Comparison of ENCODE assay signal across 13 cellular contexts in the genomic region with DNA sequence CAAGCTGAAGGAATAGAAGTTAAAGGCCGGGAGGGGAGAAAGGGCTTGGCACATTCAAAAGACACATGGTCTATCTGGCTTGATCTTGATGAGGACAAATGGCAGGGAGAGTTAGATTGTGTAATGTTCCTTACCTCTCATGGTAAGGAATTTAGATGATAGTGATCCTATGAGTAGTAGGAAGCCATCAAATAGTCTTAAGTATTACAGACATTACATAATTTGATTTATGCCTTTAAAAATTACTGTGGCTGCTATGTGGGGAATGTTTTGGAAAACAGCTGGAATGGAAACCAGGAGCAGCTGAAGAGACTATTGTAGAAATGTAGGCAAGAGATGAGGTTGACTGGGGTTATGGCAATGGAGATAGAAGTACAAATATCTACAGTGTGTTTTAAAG.
"Had no signal": no experiment of that assay in that cellular context is flagged by ENCODE, and none has a peak within 500 bp of the region (broad histone marks: within the 10 kb centered on the region; RNA-seq: fewer than 3 reads in every experiment).

No MANE protein-coding gene starts in this region.

- DNase-seq: activated CD4-positive, alpha-beta T cell treated with anti-CD3 and anti-CD28 coated beads for 1 hour; activated gamma-delta T cell; effector CD8-positive, alpha-beta T cell; gastrocnemius medialis; head of caudate nucleus; midbrain; stimulated activated CD4-positive, alpha-beta T cell treated with anti-CD3 and anti-CD28 coated beads, Interleukin-2, amount 100 ng/mL, for 48 hours; transverse colon; WERI-Rb-1 had no signal

- H3K4me3 ChIP-seq: esophagus muscularis mucosa, gastrocnemius medialis, skin epidermis, suprapubic skin, transverse colon, vagina had no signal

- H3K27me3 ChIP-seq: esophagus muscularis mucosa, gastrocnemius medialis, suprapubic skin, transverse colon, vagina had no signal

- H3K27ac ChIP-seq: esophagus muscularis mucosa, skin epidermis, suprapubic skin, transverse colon, vagina, WERI-Rb-1 had no signal

- H3K9me3 ChIP-seq: esophagus muscularis mucosa, gastrocnemius medialis, suprapubic skin, transverse colon, vagina had no signal

- H3K36me3 ChIP-seq: esophagus muscularis mucosa, gastrocnemius medialis, suprapubic skin, transverse colon, vagina, WERI-Rb-1 had no signal

- H3K4me1 ChIP-seq: suprapubic skin, vagina had no signal

- ATAC-seq: gastrocnemius medialis had no signal
